ENCODE assay signal across 8 cellular contexts in the genomic region with DNA sequence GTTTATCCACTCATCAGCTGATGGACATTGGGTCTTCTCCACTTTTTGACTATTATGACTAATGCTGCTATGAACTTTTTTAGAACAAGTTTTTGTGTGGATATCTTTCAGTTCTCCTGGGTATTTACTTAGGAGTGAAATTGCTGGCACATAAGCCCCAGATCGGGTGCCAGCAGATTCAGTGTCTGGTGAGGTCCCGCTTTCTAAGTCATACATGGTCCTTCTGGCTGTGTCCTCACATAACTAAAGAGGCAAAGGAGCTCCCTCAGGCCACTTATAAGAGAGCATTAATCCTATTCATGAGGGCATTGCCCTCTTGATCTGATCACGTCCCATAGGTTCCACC. TPM values are rescaled to one million over a fixed set of nuclear protein-coding genes. Genes with fewer than 3 reads are reported as not detected.
DNase-seq lines count a peak whose midpoint lies in the region; ATAC-seq and TF ChIP-seq lines count a peak whose summit lies in the region.

No MANE protein-coding gene starts in this region.

- TF ChIP-seq CTCF in GM12864 (IDR thresholded peaks at IDR 0.05; ENCODE audit: low read depth, low read length, missing control alignments) (no peak), LNCaP clone FGC (IDR thresholded peaks at IDR 0.05; ENCODE audit: control insufficient read depth, extremely low read depth, insufficient read depth) (no peak), endodermal cell (conservative IDR thresholded peaks at IDR 0.05) (no peak), lower leg skin (IDR thresholded peaks at IDR 0.05) (no peak)

- H4K8ac ChIP-seq in trophoblast cell (ENCODE audit: low read depth, low read length): peak overlapping the region; percentile 93

- H3K4me2 ChIP-seq in trophoblast cell (ENCODE audit: low read length): peak overlapping the region; percentile 56

- peak overlapping the region; percentile 48 for H4K12ac ChIP-seq in trophoblast cell (ENCODE audit: low read depth, low read length)

- 66 to 93% methylated on average over 2 to 3 of the region's 3 CpGs for WGBS in endodermal cell (ENCODE audit: insufficient coverage in 1 of 2, insufficient read length in 1 of 2), 2 experiments
- WGBS in trophoblast cell (ENCODE audit: extremely low coverage, insufficient coverage, insufficient read length): no CpG with 5 or more reads among the region's 3 CpGs
- 56 to 64% methylated on average over 3 of the region's 3 CpGs for WGBS in lower leg skin, 2 donors

- no peak overlapping the region for H2AK5ac ChIP-seq in trophoblast cell (ENCODE audit: low read length)

- H2BK120ac ChIP-seq in trophoblast cell (ENCODE audit: insufficient read depth, low read length, poor library complexity): no peak overlapping the region

- no peak overlapping the region for H3K4ac ChIP-seq in trophoblast cell (ENCODE audit: low read depth, low read length)

- no peak overlapping the region for H3K18ac ChIP-seq in trophoblast cell (ENCODE audit: low read length)

- H3K4me1 Mint-ChIP-seq in endodermal cell: peaks cover 9% of the 10 kb centered on the region

- peaks cover 27% of the 10 kb centered on the region for H3K27me3 Mint-ChIP-seq in endodermal cell (ENCODE audit: insufficient read depth)

- no peak overlapping the region for H2BK5ac ChIP-seq in trophoblast cell (ENCODE audit: low read depth, low read length, poor library complexity)

- no peak overlapping the region for H3K23ac ChIP-seq in trophoblast cell (ENCODE audit: low read length)

- peak overlapping the region; percentile 60 for H4K91ac ChIP-seq in trophoblast cell (ENCODE audit: low read depth, low read length)

- ATAC-seq in GM19395 (IDR thresholded peaks at IDR 0.05; ENCODE audit: unreplicated experiment): no peak

- no peak overlapping the region for H3K27ac ChIP-seq in endodermal cell (ENCODE audit: low read depth, low read length)
- H3K27ac ChIP-seq in trophoblast cell (ENCODE audit: low read depth, low read length): peak overlapping the region; percentile 29

- no peak for TF ChIP-seq POLR2A in lower leg skin (IDR thresholded peaks at IDR 0.05)

- H3K4me3 ChIP-seq in GM12864 (ENCODE audit: low read depth, low read length): peak overlapping the region; percentile 89
- H3K4me3 ChIP-seq in LNCaP clone FGC (ENCODE audit: low read depth, low read length): peak overlapping the region; percentile 83
- peak overlapping the region; percentile 92 for H3K4me3 ChIP-seq in endodermal cell (ENCODE audit: low read length)
- H3K4me3 ChIP-seq in trophoblast cell (ENCODE audit: low read depth, low read length): no peak overlapping the region
- no peak overlapping the region for H3K4me3 ChIP-seq in lower leg skin (ENCODE audit: low read depth, poor library complexity, severe bottlenecking)

- no peak overlapping the region for H3K14ac ChIP-seq in trophoblast cell (ENCODE audit: low read length)

- no peaks in the 10 kb centered on the region for H3K4me1 ChIP-seq in endodermal cell (ENCODE audit: control insufficient read depth, insufficient read depth, low read length)
- peaks cover 5 to 6% of the 10 kb centered on the region in 2 experiments for H3K4me1 ChIP-seq in trophoblast cell (ENCODE audit: control insufficient read depth in 1 of 2, insufficient read depth in 2 of 2, low read length in 2 of 2)

- H3K36me3 ChIP-seq in endodermal cell (ENCODE audit: control insufficient read depth, insufficient read depth, low read length) (peaks cover 25% of the 10 kb centered on the region), trophoblast cell (ENCODE audit: control insufficient read depth in 1 of 2, insufficient read depth in 2 of 2, low read length in 2 of 2) (peaks cover 0 to 8% of the 10 kb centered on the region in 2 experiments)

- H3K9me3 ChIP-seq in endodermal cell (ENCODE audit: control insufficient read depth, low read length) (peaks cover 7% of the 10 kb centered on the region), trophoblast cell (ENCODE audit: insufficient read depth, low read depth, low read length) (no peaks in the 10 kb centered on the region)

- peaks cover 3% of the 10 kb centered on the region for H3K79me2 ChIP-seq in trophoblast cell (ENCODE audit: control insufficient read depth, insufficient read depth, low read length, poor library complexity)

- H3K79me1 ChIP-seq in trophoblast cell (ENCODE audit: low read length): peaks cover 7% of the 10 kb centered on the region

- H3K9ac ChIP-seq in endodermal cell (ENCODE audit: extremely low read depth, low read length, poor library complexity, severe bottlenecking): peak overlapping the region; percentile 69
- H3K9ac ChIP-seq in trophoblast cell (ENCODE audit: low read length): no peak overlapping the region

- peak overlapping the region; percentile 98 for H3K27ac Mint-ChIP-seq in endodermal cell

- H3K4me3 Mint-ChIP-seq in endodermal cell: peak overlapping the region; percentile 93

- no peak overlapping the region for H2BK12ac ChIP-seq in trophoblast cell (ENCODE audit: low read length)

- peaks cover 26% of the 10 kb centered on the region for H3K36me3 Mint-ChIP-seq in endodermal cell (ENCODE audit: low read depth)

- H3K27me3 ChIP-seq in endodermal cell (ENCODE audit: control insufficient read depth, insufficient read depth, low read length, poor library complexity, severe bottlenecking) (peaks cover 5% of the 10 kb centered on the region), trophoblast cell (ENCODE audit: insufficient read depth, low read length) (no peaks in the 10 kb centered on the region)

- intact Hi-C loops in lower leg skin (cut with DNase I; ENCODE audit: low total_unique reads): no loop called here

- H3K9me3 Mint-ChIP-seq in endodermal cell: peaks cover 3% of the 10 kb centered on the region

- peak overlapping the region; percentile 63 for H2AFZ ChIP-seq in trophoblast cell (ENCODE audit: insufficient read depth, low read length, poor library complexity)

- no peak for DNase-seq in GM12864 (ENCODE audit: low read depth)
- DNase-seq in LNCaP clone FGC (ENCODE audit: low read depth): no peak
- DNase-seq in endodermal cell: no peak
- no peak for DNase-seq in trophoblast cell
- DNase-seq in lower leg skin (ENCODE audit: low spot score in 2 of 2): no peak
- DNase-seq in stimulated activated CD4-positive, alpha-beta T cell treated with anti-CD3 and anti-CD28 coated beads, Interleukin-1b, Interleukin-23, amount 100 ng/mL, for 48 hours: no peak
- DNase-seq in NCI-H2227 treated with DMSO at 0.1 percent for 48 hours (lab: John Stamatoyannopoulos, UW): no peak

RNA-seq across cellular contexts. Expression of gene ZNF226, which starts 0.6 kb away (rescaled TPM):
- total RNA-seq in endodermal cell (10 to 100 TPM; 21.0 to 28.0 TPM), lower leg skin (10 to 100 TPM; 13.4 to 30.4 (median 19.8) TPM)
- polyA plus RNA-seq in endodermal cell (2013, experiment 1 of 2): 32.3 TPM
- polyA plus RNA-seq in endodermal cell (2013, experiment 2 of 2): 24.3 TPM
- polyA plus RNA-seq in trophoblast cell (2013): 20.3 and 22.3 TPM in 2 replicates

RNA-seq across cellular contexts. Expression of gene ZNF234, which starts 22.9 kb away (rescaled TPM):
- total RNA-seq in endodermal cell: 10 to 100 TPM in 1 of 2 donors, 1 to 10 TPM in 1; 9.0 to 10.8 TPM
- 8.5 TPM for polyA plus RNA-seq in endodermal cell (2013, experiment 1 of 2)
- polyA plus RNA-seq in endodermal cell (2013, experiment 2 of 2): 7.6 TPM
- polyA plus RNA-seq in trophoblast cell (2013): 3.7 and 3.8 TPM in 2 replicates
- total RNA-seq in lower leg skin: 1 to 10 TPM; 5.8 to 8.3 (median 7.1) TPM

RNA-seq across cellular contexts. Expression of gene ZNF227, which starts 48.0 kb away (rescaled TPM):
- total RNA-seq in endodermal cell (10 to 100 TPM; 27.6 to 27.8 TPM), lower leg skin (10 to 100 TPM; 10.1 to 15.5 (median 13.4) TPM)
- polyA plus RNA-seq in endodermal cell (2013, experiment 1 of 2): 17.6 TPM
- polyA plus RNA-seq in endodermal cell (2013, experiment 2 of 2): 16.1 TPM
- 7.4 and 7.6 TPM in 2 replicates for polyA plus RNA-seq in trophoblast cell (2013)

RNA-seq across cellular contexts. Expression of gene ZNF225, which starts 51.1 kb away (rescaled TPM):
- total RNA-seq in endodermal cell (1 to 10 TPM; 6.4 to 7.4 TPM), lower leg skin (1 to 10 TPM; 1.5 to 3.3 (median 2.4) TPM)
- polyA plus RNA-seq in endodermal cell (2013, experiment 1 of 2): 5.0 TPM
- polyA plus RNA-seq in endodermal cell (2013, experiment 2 of 2): 4.5 TPM
- 1.9 and 2.1 TPM in 2 replicates for polyA plus RNA-seq in trophoblast cell (2013)

Comparison
In these comparisons a context has a peak if more than half of its experiments do, and no peak if none do; other contexts are left out.
1. H3K4me3 ChIP-seq: peak in GM12864 (single experiment), LNCaP clone FGC (single experiment) and endodermal cell (single experiment); none in trophoblast cell (single experiment) and lower leg skin (single experiment).